Comparison of ENCODE assay signal across 15 cellular contexts in genomic region chr3:43950775-43951174, GRCh38.
"Had no signal": no experiment of that assay in that cellular context is flagged by ENCODE, and none has a peak within 500 bp of the region (broad histone marks: within the 10 kb centered on the region; RNA-seq: fewer than 3 reads in every experiment).

No MANE protein-coding gene starts in this region.

- H3K27ac Mint-ChIP-seq: stimulated activated naive B cell treated with anti-CD40 and anti-IgM and Interleukin-4, amounts not matched to agents 10 μg/mL and 1 μg/mL and 100 μg/mL, for 72 hours had no signal

- DNase-seq: activated CD8-positive, alpha-beta memory T cell treated with anti-CD3 and anti-CD28 coated beads, Interleukin-2, amount 50 U/mL, for 4 hours; activated T-cell treated with anti-CD3 and anti-CD28 coated beads, Interleukin-2, amount 50 U/mL, for 4 hours; anterior cingulate cortex; brain microvascular endothelial cell; foreskin melanocyte; kidney; mammary epithelial cell; midbrain; occipital lobe; retina; stimulated activated naive B cell treated with anti-CD40 and anti-IgM and Interleukin-4, amounts not matched to agents 10 μg/mL and 1 μg/mL and 100 μg/mL, for 72 hours had no signal

- H3K36me3 ChIP-seq: brain microvascular endothelial cell, thyroid gland had no signal

- H3K9me3 Mint-ChIP-seq: activated T-cell treated with anti-CD3 and anti-CD28 coated beads, Interleukin-2, amount 50 U/mL, for 4 hours; central memory CD8-positive, alpha-beta T cell; stimulated activated naive B cell treated with anti-CD40 and anti-IgM and Interleukin-4, amounts not matched to agents 10 μg/mL and 1 μg/mL and 100 μg/mL, for 72 hours had no signal

- H3K36me3 Mint-ChIP-seq: stimulated activated naive B cell treated with anti-CD40 and anti-IgM and Interleukin-4, amounts not matched to agents 10 μg/mL and 1 μg/mL and 100 μg/mL, for 72 hours had no signal

- H3K4me3 ChIP-seq: coronary artery, thyroid gland had no signal

- FAIRE-seq: kidney had no signal

- H3K27ac ChIP-seq: brain microvascular endothelial cell, coronary artery, thyroid gland had no signal

- H3K4me3 Mint-ChIP-seq: activated T-cell treated with anti-CD3 and anti-CD28 coated beads, Interleukin-2, amount 50 U/mL, for 4 hours; central memory CD8-positive, alpha-beta T cell; stimulated activated naive B cell treated with anti-CD40 and anti-IgM and Interleukin-4, amounts not matched to agents 10 μg/mL and 1 μg/mL and 100 μg/mL, for 72 hours had no signal

- H3K27me3 ChIP-seq: brain microvascular endothelial cell, thyroid gland had no signal

- H3K9me3 ChIP-seq: thyroid gland had no signal

- ATAC-seq: activated T-cell treated with anti-CD3 and anti-CD28 coated beads, Interleukin-2, amount 50 U/mL, for 4 hours; left lobe of liver; stimulated activated naive B cell treated with anti-CD40 and anti-IgM and Interleukin-4, amounts not matched to agents 10 μg/mL and 1 μg/mL and 100 μg/mL, for 72 hours had no signal

- H3K4me1 Mint-ChIP-seq: central memory CD8-positive, alpha-beta T cell had no signal
